ENCODE assay signal across 31 cellular contexts in genomic region chr2:7742301-7742700, GRCh38.
"Had no signal": no experiment of that assay in that cellular context is flagged by ENCODE, and none has a peak within 500 bp of the region (broad histone marks: within the 10 kb centered on the region; RNA-seq: fewer than 3 reads in every experiment).

No MANE protein-coding gene starts in this region.

- H3K27me3 Mint-ChIP-seq: dendritic cell treated with granulocyte-macrophage colony-stimulating factor and Interleukin-4, amounts not matched to agents 40 ng/mL and 50 ng/mL, for 4 days; progenitor cell of endocrine pancreas had no signal

- DNase-seq: colonic mucosa; effector CD8-positive, alpha-beta T cell; endodermal cell; foreskin keratinocyte; glutamatergic neuron; heart right ventricle; hippocampal formation; islet precursor cell; kidney glomerular epithelial cell; left colon; left ventricle myocardium superior; stimulated activated CD4-positive, alpha-beta T cell treated with anti-CD3 and anti-CD28 coated beads, Interleukin-12 subunit alpha, Interleukin-12 subunit beta, amount 100 ng/mL, for 4 hours; stimulated activated CD4-positive, alpha-beta T cell treated with anti-CD3 and anti-CD28 coated beads, Interleukin-1b, Interleukin-23, amount 100 ng/mL, for 48 hours; stimulated activated CD4-positive, alpha-beta T cell treated with anti-CD3 and anti-CD28 coated beads, Interleukin-4, amount 100 ng/mL, for 1 hour; stimulated activated CD8-positive, alpha-beta memory T cell treated with anti-CD3 and anti-CD28 coated beads, Interleukin-4, amount 100 ng/mL, for 48 hours; stimulated activated naive CD4-positive, alpha-beta T cell treated with Interleukin-2 at 50 U/mL for 16 hours; stomach; thyroid gland; trophoblast cell had no signal

- H3K27ac ChIP-seq: colonic mucosa, epithelial cell of prostate, foreskin keratinocyte, heart right ventricle, neural progenitor cell, parathyroid adenoma, stomach, thyroid gland, vagina had no signal

- H3K4me1 ChIP-seq: colonic mucosa, foreskin keratinocyte, heart right ventricle, neural progenitor cell, parathyroid adenoma, stomach, thyroid gland, vagina had no signal

- H3K4me3 Mint-ChIP-seq: dendritic cell treated with granulocyte-macrophage colony-stimulating factor and Interleukin-4, amounts not matched to agents 40 ng/mL and 50 ng/mL, for 4 days; endodermal cell; memory B cell; nephron; neural progenitor cell had no signal

- H3K4me1 Mint-ChIP-seq: endodermal cell, memory B cell, nephron, neural progenitor cell had no signal

- ATAC-seq: esophagus mucosa, foreskin keratinocyte, heart right ventricle, left colon, left ventricle myocardium superior, sciatic nerve had no signal

- H3K9me3 ChIP-seq: colonic mucosa, heart right ventricle, stomach, thyroid gland, vagina had no signal

- H3K4me3 ChIP-seq: colonic mucosa, heart right ventricle, lung, neural progenitor cell, smooth muscle cell, stomach, thyroid gland, vagina had no signal

- H3K27me3 ChIP-seq: colonic mucosa, foreskin keratinocyte, neural progenitor cell, stomach, thyroid gland, vagina had no signal

- H3K36me3 ChIP-seq: colonic mucosa, heart right ventricle, neural progenitor cell, stomach, thyroid gland, vagina had no signal

- H3K9me3 Mint-ChIP-seq: endodermal cell, nephron had no signal

- H3K36me3 Mint-ChIP-seq: memory B cell, neural progenitor cell had no signal

- H3K27ac Mint-ChIP-seq: dendritic cell treated with granulocyte-macrophage colony-stimulating factor and Interleukin-4, amounts not matched to agents 40 ng/mL and 50 ng/mL, for 4 days; endodermal cell; memory B cell; nephron; neural progenitor cell; progenitor cell of endocrine pancreas had no signal
